In the genomic region with DNA sequence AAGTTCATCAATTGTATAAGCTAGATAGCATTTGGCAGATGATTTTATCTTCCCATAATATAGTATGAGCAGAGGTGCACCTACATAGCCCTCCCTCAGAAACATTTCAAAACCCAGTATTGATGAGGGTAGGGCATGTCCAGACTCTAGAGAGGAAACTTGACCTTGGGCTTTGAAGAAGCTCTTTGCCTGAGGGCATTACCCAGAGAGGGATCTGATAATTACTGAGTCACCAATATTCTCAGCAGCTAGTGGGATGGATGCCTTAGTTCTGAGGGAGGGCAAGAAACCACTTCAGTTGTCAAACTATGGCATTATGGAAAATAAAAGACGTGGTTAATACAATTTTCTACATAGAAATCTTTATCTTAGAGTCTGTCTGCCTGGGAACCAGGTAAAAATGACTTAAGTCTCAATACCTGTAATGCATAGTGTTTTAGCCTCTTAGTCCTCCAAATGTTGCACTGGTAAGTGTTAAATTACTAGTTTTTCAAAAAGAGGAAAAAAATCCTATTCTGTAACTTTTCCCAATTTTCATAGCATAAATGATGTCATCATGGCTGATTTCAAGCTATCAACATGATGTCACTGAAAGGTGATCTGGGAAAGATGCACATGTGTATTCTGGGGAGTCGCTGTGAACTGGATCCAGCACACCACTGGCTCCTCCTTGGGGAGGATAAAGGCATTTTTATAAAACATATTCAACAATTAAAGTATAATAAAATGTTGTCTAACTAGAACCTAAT, we compare ENCODE assay signal across 30 cellular contexts.
"Had no signal": no experiment of that assay in that cellular context is flagged by ENCODE, and none has a peak within 500 bp of the region (broad histone marks: within the 10 kb centered on the region; RNA-seq: fewer than 3 reads in every experiment).

No MANE protein-coding gene starts in this region.

- H3K4me1 ChIP-seq: SJCRH30 had no signal

- DNase-seq: activated CD4-positive, alpha-beta T cell treated with anti-CD3 and anti-CD28 coated beads, Interleukin-2, amount 10 ng/mL, durations not matched to agents 24 days and 14 days; activated CD4-positive, alpha-beta T cell treated with anti-CD3 and anti-CD28 coated beads, Interleukin-2, amount 50 U/mL, for 4 hours; activated CD8-positive, alpha-beta memory T cell treated with anti-CD3 and anti-CD28 coated beads, Interleukin-2, amount 50 U/mL, for 4 hours; activated CD8-positive, alpha-beta T cell treated with anti-CD3 and anti-CD28 coated beads, Interleukin-2, amount 10 ng/mL, durations not matched to agents 7 days and 5 days; activated gamma-delta T cell treated with Interleukin-2 at 50 U/mL for 16 hours; activated naive CD4-positive, alpha-beta T cell treated with anti-CD3 and anti-CD28 coated beads for 36 hours; activated naive CD8-positive, alpha-beta T cell treated with anti-CD3 and anti-CD28 coated beads, Interleukin-2, amount 50 U/mL, for 24 hours; activated T-cell treated with anti-CD3 and anti-CD28 coated beads for 4 hours; activated T-cell treated with anti-CD3 and anti-CD28 coated beads, Interleukin-2, amount 50 U/mL, for 4 hours; anterior cingulate cortex; caudate nucleus; cerebellar nuclear complex; Karpas-422; MG63; NCI-H1048; NCI-H1105 treated with DMSO at 0.1 percent for 48 hours; NCI-H1436; NCI-H1694 treated with DMSO at 0.1 percent for 48 hours; NCI-H2029; NCI-H2171 treated with DMSO at 0.1 percent for 48 hours; NCI-H2227 treated with DMSO at 0.1 percent for 48 hours; NCI-H446; NCI-H510A treated with DMSO at 0.1 percent for 48 hours; NCI-H526 treated with DMSO at 0.1 percent for 48 hours; NCI-H82; SHP77; SJCRH30; T1000 had no signal

- H3K27me3 ChIP-seq: MG63, SJCRH30 had no signal

- H3K27ac ChIP-seq: SJCRH30, SK-N-MC had no signal

- H3K36me3 ChIP-seq: MG63, SJCRH30 had no signal

- H3K9me3 ChIP-seq: MG63, SJCRH30 had no signal

- H3K4me3 ChIP-seq: MG63, SJCRH30, SK-N-MC had no signal

- ATAC-seq: activated CD8-positive, alpha-beta T cell treated with anti-CD3 and anti-CD28 coated beads, Interleukin-2, amount 10 ng/mL, durations not matched to agents 7 days and 5 days; activated naive CD8-positive, alpha-beta T cell treated with anti-CD3 and anti-CD28 coated beads, Interleukin-2, amount 50 U/mL, for 24 hours; activated T-cell treated with anti-CD3 and anti-CD28 coated beads, Interleukin-2, amount 50 U/mL, for 4 hours; Panc1 had no signal
